In genomic region chr10:8034666-8035640, GRCh38 we compare ENCODE assay signal across 9 cellular contexts. TPM values are rescaled to one million over a fixed set of nuclear protein-coding genes. Genes with fewer than 3 reads are reported as not detected.
DNase-seq lines count a peak whose midpoint lies in the region; ATAC-seq and TF ChIP-seq lines count a peak whose summit lies in the region.
"Had no signal": no experiment of that assay in that cellular context is flagged by ENCODE, and none has a peak within 500 bp of the region (broad histone marks: within the 10 kb centered on the region; RNA-seq: fewer than 3 reads in every experiment).

No MANE protein-coding gene starts in this region.

- H3K4me3 ChIP-seq in GM23338 (peak overlapping the region; percentile 60), trophoblast cell (ENCODE audit: low read depth, low read length) (no peak overlapping the region)

- H4K8ac ChIP-seq in trophoblast cell (ENCODE audit: low read depth, low read length): no peak overlapping the region

- no peaks in the 10 kb centered on the region for H3K36me3 ChIP-seq in GM23338 (ENCODE audit: insufficient read depth)
- no peaks in the 10 kb centered on the region for H3K36me3 ChIP-seq in trophoblast cell (ENCODE audit: control insufficient read depth in 1 of 2, insufficient read depth in 2 of 2, low read length in 2 of 2)

- H4K20me1 ChIP-seq in GM23338 (replicated peaks; ENCODE audit: insufficient read depth): peaks cover 21% of the 10 kb centered on the region

- H3K18ac ChIP-seq in trophoblast cell (ENCODE audit: low read length): no peak overlapping the region

- H3K4ac ChIP-seq in trophoblast cell (ENCODE audit: low read depth, low read length): no peak overlapping the region

- H3K14ac ChIP-seq in trophoblast cell (ENCODE audit: low read length): no peak overlapping the region

- peaks cover 97% of the 10 kb centered on the region for H3K27me3 ChIP-seq in GM23338 (ENCODE audit: insufficient read depth)
- peaks cover 61% of the 10 kb centered on the region for H3K27me3 ChIP-seq in trophoblast cell (ENCODE audit: insufficient read depth, low read length)

- no peak overlapping the region for H2BK5ac ChIP-seq in trophoblast cell (ENCODE audit: low read depth, low read length, poor library complexity)

- H3K4me2 ChIP-seq in GM23338 (peak overlapping the region; percentile 85), trophoblast cell (ENCODE audit: low read length) (peak overlapping the region; percentile 50)

- peaks cover 2% of the 10 kb centered on the region for H3K9me3 ChIP-seq in trophoblast cell (ENCODE audit: insufficient read depth, low read depth, low read length)

- no peak overlapping the region for H3K27ac Mint-ChIP-seq in GM23338

- no peak overlapping the region for H4K91ac ChIP-seq in trophoblast cell (ENCODE audit: low read depth, low read length)

- no peak for TF ChIP-seq CTCF in GM23338 (conservative IDR thresholded peaks at IDR 0.05; ENCODE audit: low read depth in 2 of 2)

- no peaks in the 10 kb centered on the region for H3K79me2 ChIP-seq in GM23338 (replicated peaks; ENCODE audit: insufficient read depth)
- no peaks in the 10 kb centered on the region for H3K79me2 ChIP-seq in trophoblast cell (ENCODE audit: control insufficient read depth, insufficient read depth, low read length, poor library complexity)

- H2AFZ ChIP-seq in GM23338 (no peak overlapping the region), trophoblast cell (ENCODE audit: insufficient read depth, low read length, poor library complexity) (no peak overlapping the region)

- no peak overlapping the region for H2BK120ac ChIP-seq in trophoblast cell (ENCODE audit: insufficient read depth, low read length, poor library complexity)

- H4K12ac ChIP-seq in trophoblast cell (ENCODE audit: low read depth, low read length): no peak overlapping the region

- peak overlapping the region; percentile 61 for H3K4me3 Mint-ChIP-seq in GM23338

- DNase-seq in GM23338 (ENCODE audit: low spot score) (peak; percentile 60), NCI-H748 treated with DMSO at 0.1 percent for 48 hours (lab: John Stamatoyannopoulos, UW) (peak; percentile 23), erythroblast (lab: John Stamatoyannopoulos, UW) (peak; percentile 19 to 23), trophoblast cell (no peak), HUDEP-2 (lab: John Stamatoyannopoulos, UW; ENCODE audit: unreplicated experiment in 76 of 76) (no peak), NCI-H1436 treated with DMSO at 0.1 percent for 48 hours (lab: John Stamatoyannopoulos, UW) (no peak), kidney glomerular epithelial cell (lab: John Stamatoyannopoulos, UW) (no peak), dermis blood vessel endothelial cell (no peak)
- DNase-seq: NCI-H2081 had no signal

- ATAC-seq in GM23338: peak; percentile 21

- H3K79me1 ChIP-seq in trophoblast cell (ENCODE audit: low read length): no peaks in the 10 kb centered on the region

- H3K4me1 Mint-ChIP-seq in GM23338: peaks cover 34% of the 10 kb centered on the region

- TF ChIP-seq POLR2A in erythroblast (IDR thresholded peaks at IDR 0.05; ENCODE audit: low read length): no peak

- no peaks in the 10 kb centered on the region; the same call in 2 of the 3 replicates for H3K9me3 Mint-ChIP-seq in GM23338

- H3K27ac ChIP-seq in GM23338 (ENCODE audit: low read depth): no peak overlapping the region
- no peak overlapping the region for H3K27ac ChIP-seq in trophoblast cell (ENCODE audit: low read depth, low read length)

- no peak overlapping the region for H2AK5ac ChIP-seq in trophoblast cell (ENCODE audit: low read length)

- H3K9ac ChIP-seq in trophoblast cell (ENCODE audit: low read length): no peak overlapping the region

- H3K27me3 Mint-ChIP-seq in GM23338 (ENCODE audit: insufficient read depth, low read depth, poor library complexity): peaks cover 84% of the 10 kb centered on the region

- no CpG with 5 or more reads among the region's 60 CpGs for WGBS in trophoblast cell (ENCODE audit: extremely low coverage, insufficient coverage, insufficient read length)

- H3K4me1 ChIP-seq in GM23338 (ENCODE audit: insufficient read depth) (peaks cover 43% of the 10 kb centered on the region), trophoblast cell (ENCODE audit: control insufficient read depth in 1 of 2, insufficient read depth in 2 of 2, low read length in 2 of 2) (peaks cover 14 to 20% of the 10 kb centered on the region in 2 experiments)

- no peak overlapping the region for H2BK12ac ChIP-seq in trophoblast cell (ENCODE audit: low read length)

- H3K23ac ChIP-seq in trophoblast cell (ENCODE audit: low read length): no peak overlapping the region

- H3K9me2 ChIP-seq in GM23338 (ENCODE audit: insufficient read depth): no peaks in the 10 kb centered on the region

- H3F3A ChIP-seq in GM23338 (replicated peaks; ENCODE audit: low read depth): peaks cover 8% of the 10 kb centered on the region

- H3K36me3 Mint-ChIP-seq in GM23338 (ENCODE audit: low read depth): no peaks in the 10 kb centered on the region

TF ChIP-seq in GM23338, 12 proteins besides CTCF, POLR2A, EP300 and RAD21 (continues in another document):
- TF ChIP-seq EZH2phosphoT487 (IDR thresholded peaks at IDR 0.05; ENCODE audit: unreplicated experiment) (peak; percentile 49), ZNF114 (CRISPR knock-in tag; IDR thresholded peaks at IDR 0.05) (no peak), REST (IDR thresholded peaks at IDR 0.05; ENCODE audit: unreplicated experiment) (no peak), JUNB (IDR thresholded peaks at IDR 0.05; ENCODE audit: unreplicated experiment) (peak; percentile 25), ETS1 (IDR thresholded peaks at IDR 0.05) (no peak), ZNF331 (CRISPR knock-in tag; IDR thresholded peaks at IDR 0.05; ENCODE audit: low read depth) (no peak), EZH2 (IDR thresholded peaks at IDR 0.05; ENCODE audit: low read depth, unreplicated experiment) (peak; percentile 89)

RNA-seq across cellular contexts. Expression of gene GATA3, which starts 19.5 kb away (rescaled TPM):
- not detected in 2 replicates for total RNA-seq in GM23338 (2014; rRNA removed; shearing (Covaris generic))
- 0.23 and 0.33 TPM in 2 replicates for polyA plus RNA-seq in GM23338 (2016; fragmentation: Nextera tagmentation; extraction: Ambion mirVana)
- polyA plus RNA-seq in trophoblast cell (2013): 366 and 392 TPM in 2 replicates
- total RNA-seq in dermis blood vessel endothelial cell: 0.05 and 0.17 TPM in 2 replicates

Comparison
In these comparisons a context has a peak if more than half of its experiments do, and no peak if none do; other contexts are left out.
1. DNase-seq: peak in GM23338 (single experiment), NCI-H748 treated with DMSO at 0.1 percent for 48 hours (single experiment) and erythroblast (2 of 2); none in trophoblast cell (0 of 2), HUDEP-2 (0 of 76), NCI-H1436 treated with DMSO at 0.1 percent for 48 hours (single experiment), kidney glomerular epithelial cell (single experiment) and dermis blood vessel endothelial cell (single experiment).